Comparison of ENCODE assay signal across 26 cellular contexts in genomic region chr4:73904491-73904890, GRCh38. TPM values are rescaled to one million over a fixed set of nuclear protein-coding genes. Genes with fewer than 3 reads are reported as not detected.
DNase-seq lines count a peak whose midpoint lies in the region; ATAC-seq, FAIRE-seq and TF ChIP-seq lines count a peak whose summit lies in the region.
"Had no signal": no experiment of that assay in that cellular context is flagged by ENCODE, and none has a peak within 500 bp of the region (broad histone marks: within the 10 kb centered on the region; RNA-seq: fewer than 3 reads in every experiment).

No MANE protein-coding gene starts in this region.

- H3K9me3 ChIP-seq in GM23248 (ENCODE audit: low read depth) = no peaks in the 10 kb centered on the region
- H3K9me3 ChIP-seq in uterus = no peaks in the 10 kb centered on the region
- H3K9me3 ChIP-seq: stomach, tibial nerve had no signal

- H3K9me2 ChIP-seq in GM23248 (ENCODE audit: insufficient read depth) = no peaks in the 10 kb centered on the region

- no peak for FAIRE-seq in GM19239 (lab: Jason Lieb, UNC)
- FAIRE-seq: islet of Langerhans had no signal

- peak overlapping the region; percentile 23 for H3K4me2 ChIP-seq in GM23248 (ENCODE audit: unreplicated experiment)

- no peak for TF ChIP-seq POLR2A in uterus (IDR thresholded peaks at IDR 0.05)

- 5 to 6% methylated on average over 4 of the region's 4 CpGs for WGBS in GM23248 (ENCODE audit: low coverage in 1 of 2, low lambda C conversion rate in 2 of 2, missing lambda C conversion rate in 2 of 2), 2 experiments

- no peaks in the 10 kb centered on the region for H4K20me1 ChIP-seq in GM23248 (ENCODE audit: insufficient read depth)

- intact Hi-C loops in uterus (cut with DNase I; ENCODE audit: low total_unique reads) = no loop called here

- in situ Hi-C loops in GM23248 (cut with MboI) = no loop called here

- peaks cover 37% of the 10 kb centered on the region for H3F3A ChIP-seq in GM23248 (ENCODE audit: insufficient read depth)

- H3K4me1 ChIP-seq in GM23248 (ENCODE audit: insufficient read depth) (peaks cover 41% of the 10 kb centered on the region), uterus (no peaks in the 10 kb centered on the region)
- H3K4me1 ChIP-seq: parathyroid adenoma, stomach had no signal

- H3K4me3 ChIP-seq in GM23248 = no peak overlapping the region
- no peak overlapping the region for H3K4me3 ChIP-seq in uterus
- H3K4me3 ChIP-seq: stomach, tibial nerve had no signal

- TF ChIP-seq CTCF in omental fat pad (IDR thresholded peaks at IDR 0.05) = no peak
- no peak for TF ChIP-seq CTCF in uterus (IDR thresholded peaks at IDR 0.05)

- no peak overlapping the region for H2AFZ ChIP-seq in GM23248
- H2AFZ ChIP-seq: parathyroid adenoma had no signal

- ATAC-seq in omental fat pad (ENCODE audit: low FRiP score) = peak; percentile 74
- ATAC-seq: CD8-positive, alpha-beta T cell; WTC11 had no signal

- 0 out of 2 replicates have a peak overlapping the region, but pooled peaks have one; percentile 16 for H3K27ac ChIP-seq in GM23248
- H3K27ac ChIP-seq in uterus = no peak overlapping the region
- H3K27ac ChIP-seq: parathyroid adenoma, stomach, tibial nerve had no signal

- H3K27me3 ChIP-seq in GM23248 (replicated peaks; ENCODE audit: insufficient read depth) = no peaks in the 10 kb centered on the region
- no peaks in the 10 kb centered on the region for H3K27me3 ChIP-seq in uterus
- H3K27me3 ChIP-seq: stomach, tibial nerve had no signal

- H3K9ac ChIP-seq in GM23248 = no peak overlapping the region
- H3K9ac ChIP-seq: parathyroid adenoma had no signal

- H3K36me3 ChIP-seq in GM23248 (ENCODE audit: low read depth) (no peaks in the 10 kb centered on the region), uterus (no peaks in the 10 kb centered on the region)
- H3K36me3 ChIP-seq: stomach, tibial nerve had no signal

- DNase-seq in GM23248 (peak; percentile 79), UCSD-AML1 (lab: John Stamatoyannopoulos, UW; ENCODE audit: unreplicated experiment) (peak; percentile 13), fibroblast of peridontal ligament (ENCODE audit: extremely low read depth) (peak; percentile 55), omental fat pad (ENCODE audit: low spot score) (no peak), SW480 (ENCODE audit: low spot score) (no peak), GM19239 (ENCODE audit: insufficient read length, low spot score) (no peak), NCI-H2081 treated with DMSO at 0.1 percent for 48 hours (lab: John Stamatoyannopoulos, UW) (no peak), uterus (no peak)
- DNase-seq: activated CD4-positive, alpha-beta T cell treated with anti-CD3 and anti-CD28 coated beads, Interleukin-2, amount 50 U/mL, for 1 hour; AML-193; aorta; CD8-positive, alpha-beta T cell; GOT3; NCI-H1092; NCI-H1930; NCI-H345; NCI-H774; nephron progenitor cell; stomach; T1000 had no signal

- H3K79me2 ChIP-seq in GM23248 (ENCODE audit: insufficient read depth) = no peaks in the 10 kb centered on the region
- H3K79me2 ChIP-seq: parathyroid adenoma had no signal

RNA-seq across cellular contexts. Expression of gene CXCL1, which starts 35.3 kb away (rescaled TPM):
- 12.9 and 14.8 TPM in 2 replicates for total RNA-seq in GM23248 (2014; rRNA removed; shearing (Covaris generic))
- polyA plus RNA-seq in GM23248 (2016; fragmentation: Nextera tagmentation; extraction: Ambion mirVana) = 12.6 and 13.9 TPM in 2 replicates
- 100 to 1,000 TPM in 1 of 4 donors, 10 to 100 TPM in 1, 1 to 10 TPM in 2; 2.7 to 114 (median 12.9) TPM for total RNA-seq in omental fat pad
- 1 to 10 TPM in 2 of 4 donors, not detected in 2; 1.4 to 2.6 TPM for total RNA-seq in uterus
- total RNA-seq: CD8-positive, alpha-beta T cell; G401 had no signal

RNA-seq across cellular contexts. Expression of gene PF4V1, which starts 51.4 kb away (rescaled TPM):
- total RNA-seq in GM23248 (2014; rRNA removed; shearing (Covaris generic)) = 13.8 TPM in 1 of 2 replicates, not detected in the other
- 6.5 and 8.1 TPM in 2 replicates for polyA plus RNA-seq in GM23248 (2016; fragmentation: Nextera tagmentation; extraction: Ambion mirVana)
- not detected for total RNA-seq in omental fat pad
- total RNA-seq in uterus = not detected
- total RNA-seq: CD8-positive, alpha-beta T cell; G401; lower leg skin; stomach; tibial nerve; WTC11 had no signal
- polyA plus RNA-seq: aorta, stomach had no signal

Comparison
In these comparisons a context has a peak if more than half of its experiments do, and no peak if none do; other contexts are left out.
1. DNase-seq: peak in GM23248 (single experiment), UCSD-AML1 (single experiment) and fibroblast of peridontal ligament (single experiment); none in omental fat pad (single experiment), SW480 (single experiment), GM19239 (single experiment), NCI-H2081 treated with DMSO at 0.1 percent for 48 hours (single experiment) and uterus (0 of 2).